Comparison of ENCODE assay signal across 10 cellular contexts in genomic region chr17:74545456-74546230, GRCh38. TPM values are rescaled to one million over a fixed set of nuclear protein-coding genes. Genes with fewer than 3 reads are reported as not detected.
DNase-seq lines count a peak whose midpoint lies in the region; ATAC-seq and TF ChIP-seq lines count a peak whose summit lies in the region.
"Had no signal": no experiment of that assay in that cellular context is flagged by ENCODE, and none has a peak within 500 bp of the region (broad histone marks: within the 10 kb centered on the region; RNA-seq: fewer than 3 reads in every experiment).

Gene CD300C (minus strand): TSS chr17:74546115. CDS start chr17:74545782, 333 bp downstream.

- H3K4me1 ChIP-seq in gastroesophageal sphincter, result no peaks in the 10 kb centered on the region
- H3K4me1 ChIP-seq in stomach, result no peaks in the 10 kb centered on the region

- WGBS in gastroesophageal sphincter (ENCODE audit: low coverage in 1 of 2), 2 donors, result 62 to 69% methylated on average over 3 to 8 of the region's 15 CpGs
- WGBS in stomach, 5 donors, result 69 to 82% (median 78%) methylated on average over 10 to 15 of the region's 15 CpGs

- H3K27ac ChIP-seq in gastroesophageal sphincter (peak within 1 kb of the TSS in 1 of 4 donors; percentile 47), stomach (peak within 1 kb of the TSS in 2 of 5 donors; percentile 14 to 32)

- peak; percentile 19 for DNase-seq in GM20000 (ENCODE audit: low spot score)
- peak; percentile 17 for DNase-seq in OCI-M1 (lab: John Stamatoyannopoulos, UW)
- peak; percentile 59 for DNase-seq in pons (ENCODE audit: low spot score)
- no peak for DNase-seq in stomach
- DNase-seq: activated T-cell treated with anti-CD3 and anti-CD28 coated beads, Interleukin-2, amount 50 U/mL, for 72 hours had no signal

- intact Hi-C loops in stomach (cut with DNase I; ENCODE audit: low total_unique reads), result no loop called here

- no peak for TF ChIP-seq EP300 in gastroesophageal sphincter (IDR thresholded peaks at IDR 0.05)
- TF ChIP-seq EP300 in stomach (IDR thresholded peaks at IDR 0.05), result no peak

- H3K27me3 ChIP-seq in gastroesophageal sphincter (peaks cover 22% of the 10 kb centered on the region), stomach (peaks cover 0 to 14% (median 0%) of the 10 kb centered on the region in 3 donors)

- TF ChIP-seq POLR2A in gastroesophageal sphincter (IDR thresholded peaks at IDR 0.05) (peak in 1 of 2 donors; percentile 22), stomach (IDR thresholded peaks at IDR 0.05) (no peak)

- H3K4me3 ChIP-seq in gastroesophageal sphincter (peak within 1 kb of the TSS in 1 of 2 donors; percentile 28), stomach (peak within 1 kb of the TSS in 2 of 4 donors; percentile 7 to 16)

- TF ChIP-seq CTCF in GM20000 (IDR thresholded peaks at IDR 0.05; ENCODE audit: extremely low read depth, missing control alignments) (no peak), gastroesophageal sphincter (IDR thresholded peaks at IDR 0.05) (no peak), stomach (IDR thresholded peaks at IDR 0.05) (no peak)

- no peaks in the 10 kb centered on the region for H3K36me3 ChIP-seq in gastroesophageal sphincter
- H3K36me3 ChIP-seq in stomach, result no peaks in the 10 kb centered on the region

- ATAC-seq in gastroesophageal sphincter (peak; percentile 27), HG02678 (IDR thresholded peaks at IDR 0.05; ENCODE audit: unreplicated experiment) (no peak), GM18520 (IDR thresholded peaks at IDR 0.05; ENCODE audit: unreplicated experiment) (no peak), HG03432 (IDR thresholded peaks at IDR 0.05; ENCODE audit: unreplicated experiment) (no peak)

- H3K9me3 ChIP-seq in gastroesophageal sphincter (no peaks in the 10 kb centered on the region), stomach (no peaks in the 10 kb centered on the region)

RNA-seq across cellular contexts. Expression of gene CD300C, which starts in this region (rescaled TPM):
- total RNA-seq in gastroesophageal sphincter (1 to 10 TPM in 1 of 4 donors, under 1 TPM in 1, not detected in 2; 0.54 to 2.3 TPM), stomach (1 to 10 TPM in 1 of 5 donors, not detected in 4; 1.6 TPM)
- under 1 TPM in 2 of 3 donors, not detected in 1; 0.13 to 0.75 TPM for polyA plus RNA-seq in stomach
- total RNA-seq: dermis microvascular lymphatic vessel endothelial cell had no signal
